In the genomic region with DNA sequence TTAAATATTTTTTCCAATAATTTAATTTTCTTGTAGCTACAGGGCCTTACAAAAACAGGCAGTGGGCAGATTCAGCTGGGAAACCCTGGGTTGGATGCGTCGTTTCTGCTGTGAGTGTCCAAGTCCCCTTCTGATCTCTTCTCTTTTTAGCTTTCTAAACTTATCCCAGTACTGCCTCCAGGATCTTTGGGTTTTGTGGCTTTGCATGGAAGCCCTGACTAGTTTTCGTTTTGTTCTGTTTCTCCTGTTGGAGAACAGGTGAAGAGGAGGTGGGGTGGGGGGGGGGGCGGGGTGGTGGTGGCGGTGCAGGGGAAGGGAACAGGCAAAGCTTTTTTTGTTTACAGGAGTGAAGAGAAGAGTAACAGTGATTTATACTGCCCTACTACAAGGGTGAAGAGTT, we compare ENCODE assay signal across 1 cellular context.
TF ChIP-seq lines count a peak whose summit lies in the region.

No MANE protein-coding gene starts in this region.

TF ChIP-seq in GM23338, 12 proteins besides CTCF, POLR2A, EP300 and RAD21 (continued from another document):
- TF ChIP-seq REST (IDR thresholded peaks at IDR 0.05; ENCODE audit: unreplicated experiment) (no peak), ZNF331 (CRISPR knock-in tag; IDR thresholded peaks at IDR 0.05; ENCODE audit: low read depth) (no peak), NANOG (IDR thresholded peaks at IDR 0.05; ENCODE audit: borderline replicate concordance) (no peak)
